Comparison of ENCODE assay signal across 8 cellular contexts in the genomic region with DNA sequence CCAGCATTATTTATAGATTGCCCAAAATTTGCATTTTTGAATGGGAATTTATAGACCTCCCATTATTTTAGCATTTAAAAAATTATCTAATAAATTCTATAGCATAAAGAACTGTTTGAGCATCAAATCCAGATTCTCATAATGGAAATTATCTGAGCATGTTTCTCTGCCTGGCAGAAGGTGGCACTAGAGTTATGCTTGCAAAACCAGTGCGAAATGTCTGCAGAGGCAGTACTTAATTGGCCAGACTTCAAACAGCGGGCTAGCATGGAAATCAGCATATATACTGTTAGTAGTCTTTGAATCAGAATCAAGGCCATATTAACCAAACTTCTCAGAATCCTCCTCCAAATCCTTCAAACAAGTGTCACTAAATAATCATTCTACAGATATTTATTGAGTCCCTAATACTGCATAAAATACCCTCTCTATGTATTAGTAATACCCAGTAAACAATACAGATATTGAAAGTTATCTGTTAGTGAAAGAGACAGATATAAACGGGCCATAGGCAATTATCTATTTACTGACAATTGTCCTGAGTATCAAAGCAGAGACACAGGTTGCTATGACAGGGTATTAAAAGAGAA.
DNase-seq lines count a peak whose midpoint lies in the region; ATAC-seq, FAIRE-seq and TF ChIP-seq lines count a peak whose summit lies in the region.

No MANE protein-coding gene starts in this region.

- intact Hi-C loops in activated CD4-positive, alpha-beta T cell treated with anti-CD3 and anti-CD28 coated beads, Interleukin-2, amount 10 ng/mL, durations not matched to agents 24 days and 14 days (cut with micrococcal nuclease) = loop anchor here (5.0 kb wide), 2 partner anchors 243 to 868 kb away; no protein-coding TSS in a partner anchor
- intact Hi-C loops in pancreas (cut with DNase I) = loop anchor here in 2 of 3 donors (10.0 kb wide), 2 partner anchors 235 to 245 kb away; no protein-coding TSS in a partner anchor

- whole genome bisulfite sequencing in SK-N-SH (ENCODE audit: low lambda C conversion rate) = 7% methylated on average over 3 of the region's 3 CpGs
- WGBS in pancreas, 2 donors = 2 to 8% methylated on average over 3 of the region's 3 CpGs

- POLR2A ChIA-PET in SK-N-SH (lab: Yijun Ruan, JAX) = no interaction called here

- no peak overlapping the region; a peak in 1 of 4 replicates for H3K4me3 ChIP-seq in SK-N-SH (ENCODE audit: low read depth in 2 of 2, low read length in 1 of 2)
- H3K4me3 ChIP-seq in foreskin fibroblast (ENCODE audit: low read depth in 1 of 2, low read length in 2 of 2) = no peak overlapping the region
- H3K4me3 ChIP-seq in pancreas = no peak overlapping the region

- H3K79me2 ChIP-seq in SK-N-SH (ENCODE audit: insufficient read depth) = no peaks in the 10 kb centered on the region

- no peaks in the 10 kb centered on the region for H4K20me1 ChIP-seq in SK-N-SH (ENCODE audit: insufficient read depth)

- TF ChIP-seq CTCF in SK-N-SH (IDR thresholded peaks at IDR 0.05) (peak; percentile 96), foreskin fibroblast (IDR thresholded peaks at IDR 0.05; ENCODE audit: low read depth, low read length) (peak; percentile 82), pancreas (IDR thresholded peaks at IDR 0.05) (peak in 3 of 4 donors; percentile 27 to 35 (median 31))

- H3F3A ChIP-seq in SK-N-SH (replicated peaks; ENCODE audit: insufficient read depth) = no peaks in the 10 kb centered on the region

- H3K9me3 ChIP-seq in SK-N-SH = no peaks in the 10 kb centered on the region
- no peaks in the 10 kb centered on the region for H3K9me3 ChIP-seq in pancreas

- H3K27me3 Mint-ChIP-seq in activated CD4-positive, alpha-beta T cell treated with anti-CD3 and anti-CD28 coated beads, Interleukin-2, amount 10 ng/mL, durations not matched to agents 24 days and 14 days = peaks cover 9% of the 10 kb centered on the region

- H3K4me2 ChIP-seq in SK-N-SH = no peak overlapping the region

- no peaks in the 10 kb centered on the region for H3K36me3 ChIP-seq in SK-N-SH (replicated peaks in 1 of 2; ENCODE audit: control insufficient read depth in 1 of 2, insufficient read depth in 2 of 2, low read length in 1 of 2)
- no peaks in the 10 kb centered on the region for H3K36me3 ChIP-seq in pancreas

- FAIRE-seq in pancreas (lab: Jason Lieb, UNC) = peak; percentile 57

- no peak overlapping the region for H3K27ac ChIP-seq in SK-N-SH (ENCODE audit: low read depth in 2 of 2, low read length in 1 of 2)
- no peak overlapping the region for H3K27ac ChIP-seq in pancreas

- TF ChIP-seq RAD21 in SK-N-SH (IDR thresholded peaks at IDR 0.05; ENCODE audit: low read length) = peak; percentile 98

- H2AFZ ChIP-seq in SK-N-SH (ENCODE audit: low read depth) = no peak overlapping the region

- no peaks in the 10 kb centered on the region for H3K36me3 Mint-ChIP-seq in activated CD4-positive, alpha-beta T cell treated with anti-CD3 and anti-CD28 coated beads, Interleukin-2, amount 10 ng/mL, durations not matched to agents 24 days and 14 days (ENCODE audit: low read depth)

- no peak overlapping the region for H3K27ac Mint-ChIP-seq in activated CD4-positive, alpha-beta T cell treated with anti-CD3 and anti-CD28 coated beads, Interleukin-2, amount 10 ng/mL, durations not matched to agents 24 days and 14 days

- 0 out of 4 replicates have a peak, but pooled peaks of 1 of the 2 experiments have one; percentile 6 for TF ChIP-seq EP300 in SK-N-SH (IDR thresholded peaks at IDR 0.05; ENCODE audit: borderline replicate concordance in 1 of 2, low read depth in 1 of 2, low read length in 1 of 2)

- H3K4me1 ChIP-seq in SK-N-SH (ENCODE audit: control insufficient read depth in 1 of 2, insufficient read depth in 2 of 2, low read depth in 1 of 2, low read length in 1 of 2) (peaks cover 6 to 31% of the 10 kb centered on the region in 2 experiments; a peak in 3 of 4 replicates), pancreas (peaks cover 0 to 5% (median 2%) of the 10 kb centered on the region in 3 donors)

- H3K27me3 ChIP-seq in SK-N-SH (ENCODE audit: insufficient read depth) = no peaks in the 10 kb centered on the region
- no peaks in the 10 kb centered on the region for H3K27me3 ChIP-seq in pancreas

- peaks cover 5% of the 10 kb centered on the region for H3K4me1 Mint-ChIP-seq in activated CD4-positive, alpha-beta T cell treated with anti-CD3 and anti-CD28 coated beads, Interleukin-2, amount 10 ng/mL, durations not matched to agents 24 days and 14 days

- H3K9me2 ChIP-seq in SK-N-SH = no peaks in the 10 kb centered on the region

- DNase-seq in activated CD4-positive, alpha-beta T cell treated with anti-CD3 and anti-CD28 coated beads, Interleukin-2, amount 10 ng/mL, durations not matched to agents 24 days and 14 days = peak; percentile 58
- no peak for DNase-seq in activated CD4-positive, alpha-beta T cell treated with anti-CD3 and anti-CD28 coated beads for 4 hours
- DNase-seq in LoVo (ENCODE audit: low spot score) = peak; percentile 26
- DNase-seq in SK-N-SH = peak; percentile 34
- peak; percentile 68 to 87 for DNase-seq in foreskin fibroblast
- peak in 3 of 6 donors; percentile 16 to 30 (median 28) for DNase-seq in pancreas
- no peak for DNase-seq in stimulated activated naive CD4-positive, alpha-beta T cell (lab: John Stamatoyannopoulos, UW)

- CTCF ChIA-PET in SK-N-SH (lab: Yijun Ruan, JAX) = interaction anchor here (0.7 to 3.0 kb wide), 7 partner anchors 11 to 867 kb away, joined by 3 to 25 read pairs (median 4); no protein-coding TSS in a partner anchor

- H3K9ac ChIP-seq in SK-N-SH = no peak overlapping the region

- no peak overlapping the region for H3K4me3 Mint-ChIP-seq in activated CD4-positive, alpha-beta T cell treated with anti-CD3 and anti-CD28 coated beads, Interleukin-2, amount 10 ng/mL, durations not matched to agents 24 days and 14 days

- H3K9me3 Mint-ChIP-seq in activated CD4-positive, alpha-beta T cell treated with anti-CD3 and anti-CD28 coated beads, Interleukin-2, amount 10 ng/mL, durations not matched to agents 24 days and 14 days = no peaks in the 10 kb centered on the region

- ATAC-seq in pancreas = peak; percentile 70 to 89 (median 82)
- no peak for ATAC-seq in HG02623 (IDR thresholded peaks at IDR 0.05; ENCODE audit: unreplicated experiment)

TF ChIP-seq in SK-N-SH, 30 proteins besides CTCF, POLR2A, EP300 and RAD21:
- TF ChIP-seq SIN3A (IDR thresholded peaks at IDR 0.05; ENCODE audit: borderline replicate concordance, low read depth, low read length) (no peak), NFIC (IDR thresholded peaks at IDR 0.05; ENCODE audit: borderline replicate concordance) (peak; percentile 55), GATA2 (CRISPR knock-in tag; IDR thresholded peaks at IDR 0.05) (no peak), FOXJ3 (CRISPR knock-in tag; IDR thresholded peaks at IDR 0.05) (no peak), NRF1 (IDR thresholded peaks at IDR 0.05; ENCODE audit: low read depth, low read length) (0 out of 2 replicates have a peak, but pooled peaks have one; percentile 12), SMC3 (IDR thresholded peaks at IDR 0.05; ENCODE audit: low read depth, low read length) (peak; percentile 94), POLR2AphosphoS5 (IDR thresholded peaks at IDR 0.05; ENCODE audit: low read depth, low read length) (no peak), FOSL2 (IDR thresholded peaks at IDR 0.05; ENCODE audit: borderline replicate concordance, low read depth) (no peak), CHD2 (IDR thresholded peaks at IDR 0.05; ENCODE audit: low read length, partially characterized antibody) (peak; percentile 14)

Comparison
In these comparisons a context has a peak if more than half of its experiments do, and no peak if none do; other contexts are left out.
1. DNase-seq: peak in activated CD4-positive, alpha-beta T cell treated with anti-CD3 and anti-CD28 coated beads, Interleukin-2, amount 10 ng/mL, durations not matched to agents 24 days and 14 days (single experiment), LoVo (single experiment), SK-N-SH (single experiment) and foreskin fibroblast (2 of 2); none in activated CD4-positive, alpha-beta T cell treated with anti-CD3 and anti-CD28 coated beads for 4 hours (0 of 2) and stimulated activated naive CD4-positive, alpha-beta T cell (0 of 6).
2. CTCF ChIP-seq: peak in every context shown above with its lines; median percentile 96 in SK-N-SH; 82 in foreskin fibroblast; 31 in pancreas.